Comparison of ENCODE assay signal across 21 cellular contexts in the genomic region with DNA sequence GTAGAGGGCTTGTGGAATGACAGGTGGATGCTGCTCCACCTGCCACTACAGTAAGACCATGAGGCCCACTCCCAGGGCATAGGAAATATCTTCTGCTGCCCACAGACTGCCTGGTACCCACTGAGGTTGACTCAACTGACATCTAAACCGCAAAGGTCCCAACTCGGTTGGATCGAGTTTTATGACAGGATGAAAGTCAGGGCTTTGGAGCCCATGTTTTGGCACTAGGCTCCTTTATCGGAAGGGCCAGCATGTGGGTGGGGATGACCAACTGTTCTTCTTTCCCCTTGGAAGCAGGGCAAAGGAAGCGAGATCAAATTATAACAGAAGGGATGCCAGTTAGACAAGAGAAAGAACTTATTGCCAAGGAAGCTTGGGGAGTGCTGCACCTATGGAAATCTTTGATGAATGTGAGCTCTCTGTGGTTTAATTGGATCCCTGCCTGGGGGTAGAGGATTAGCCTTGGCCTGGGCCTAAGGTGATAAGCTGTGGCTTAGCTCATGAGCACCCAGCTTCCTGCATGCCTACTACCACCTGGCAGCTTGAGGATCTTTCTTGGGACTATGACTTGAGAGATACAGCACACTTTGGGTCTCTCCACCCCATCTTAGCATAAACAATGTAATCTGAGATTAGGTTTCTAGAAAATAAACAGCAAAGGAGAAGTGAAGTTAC.
"Had no signal": no experiment of that assay in that cellular context is flagged by ENCODE, and none has a peak within 500 bp of the region (broad histone marks: within the 10 kb centered on the region; RNA-seq: fewer than 3 reads in every experiment).

No MANE protein-coding gene starts in this region.

- H3K9me3 ChIP-seq: thyroid gland, vagina had no signal

- DNase-seq: activated CD4-positive, alpha-beta T cell treated with anti-CD3 and anti-CD28 coated beads, Interleukin-2, amount 10 ng/mL, durations not matched to agents 7 days and 5 days; activated CD8-positive, alpha-beta memory T cell treated with anti-CD3 and anti-CD28 coated beads, Interleukin-2, amount 50 U/mL, for 4 hours; activated effector memory CD4-positive, alpha-beta T cell treated with Interleukin-2 at 50 U/mL for 16 hours; activated naive CD4-positive, alpha-beta T cell treated with anti-CD3 and anti-CD28 coated beads, Interleukin-2, amount 10 ng/mL, durations not matched to agents 7 days and 5 days; activated naive CD8-positive, alpha-beta T cell treated with anti-CD3 and anti-CD28 coated beads, Interleukin-2, amount 50 U/mL, for 24 hours; activated T-cell treated with anti-CD3 and anti-CD28 coated beads, Interleukin-2, amount 50 U/mL, for 48 hours; anterior cingulate cortex; brain microvascular endothelial cell; effector CD8-positive, alpha-beta T cell; immature natural killer cell; left ventricle myocardium superior; naive B cell; stimulated activated CD4-positive, alpha-beta T cell treated with anti-CD3 and anti-CD28 coated beads, Interleukin-12 subunit alpha, Interleukin-12 subunit beta, amount 100 ng/mL, for 4 hours; stimulated activated CD4-positive, alpha-beta T cell treated with anti-CD3 and anti-CD28 coated beads, Interleukin-1b, Interleukin-23, amount 100 ng/mL, for 48 hours; stimulated activated CD8-positive, alpha-beta memory T cell treated with anti-CD3 and anti-CD28 coated beads, Interleukin-4, amount 100 ng/mL, for 48 hours; stimulated activated naive CD4-positive, alpha-beta T cell treated with Interleukin-2 at 50 U/mL for 16 hours; T1000; thyroid gland had no signal

- H3K4me3 ChIP-seq: thyroid gland, vagina had no signal

- H3K27me3 ChIP-seq: brain microvascular endothelial cell, thyroid gland, vagina had no signal

- H3K27ac ChIP-seq: brain microvascular endothelial cell, thyroid gland, vagina had no signal

- H3K36me3 ChIP-seq: brain microvascular endothelial cell, thyroid gland, vagina had no signal

- H3K4me1 ChIP-seq: thyroid gland had no signal

- ATAC-seq: activated CD4-positive, CD25-positive, alpha-beta regulatory T cell treated with anti-CD3 and anti-CD28 coated beads, Interleukin-2, amount 50 U/mL, for 24 hours; activated naive CD8-positive, alpha-beta T cell treated with anti-CD3 and anti-CD28 coated beads, Interleukin-2, amount 50 U/mL, for 24 hours; esophagus mucosa; left ventricle myocardium superior had no signal
